7 cellular contexts compared by ENCODE assay signal in the genomic region with DNA sequence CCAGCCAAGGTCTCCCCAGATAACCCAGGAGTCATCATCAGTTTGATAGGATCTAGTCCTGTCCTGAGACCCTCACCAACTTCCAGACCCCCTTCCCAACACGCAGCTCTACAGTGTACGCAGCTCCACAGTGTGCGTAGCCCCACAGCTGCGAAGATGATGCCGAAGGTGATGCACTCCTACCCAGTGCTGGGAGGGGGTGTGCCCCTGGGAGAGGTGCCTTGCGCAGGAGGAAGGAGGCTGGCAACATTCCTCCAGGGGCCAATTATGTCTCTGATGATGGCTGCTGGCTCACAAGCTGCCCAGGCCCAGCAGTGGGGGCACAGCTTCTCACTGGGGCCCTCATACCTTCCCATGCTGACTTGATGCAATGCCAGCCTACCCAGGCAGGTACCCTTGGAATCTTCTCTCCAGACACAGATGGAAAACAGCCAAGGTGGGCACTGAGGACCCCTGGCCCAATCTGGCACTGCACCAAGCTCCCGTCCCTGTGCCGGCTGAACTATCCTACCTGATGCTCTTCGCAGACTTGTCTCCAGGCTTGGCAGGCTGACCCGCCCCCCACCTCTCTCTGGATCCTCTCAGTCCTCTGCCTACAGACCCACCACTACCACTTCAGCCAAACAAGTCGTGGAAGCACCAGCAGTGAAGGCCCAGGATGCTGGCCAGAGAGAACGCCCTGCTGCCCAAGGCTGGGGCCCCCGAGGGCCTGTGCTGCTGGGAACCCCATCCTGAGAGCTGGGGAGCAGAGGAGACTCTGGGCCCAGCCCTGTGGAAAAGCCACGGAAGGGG. TPM values are rescaled to one million over a fixed set of nuclear protein-coding genes. Genes with fewer than 3 reads are reported as not detected.
DNase-seq lines count a peak whose midpoint lies in the region; TF ChIP-seq lines count a peak whose summit lies in the region.
"Had no signal": no experiment of that assay in that cellular context is flagged by ENCODE, and none has a peak within 500 bp of the region (broad histone marks: within the 10 kb centered on the region; RNA-seq: fewer than 3 reads in every experiment).

No MANE protein-coding gene starts in this region.

- intact Hi-C loops in spleen (cut with DNase I; ENCODE audit: low total_unique reads) = no loop called here

- no peak overlapping the region for H2AFZ ChIP-seq in OCI-LY1 (ENCODE audit: low read length)

- TF ChIP-seq CTCF in OCI-LY1 (IDR thresholded peaks at IDR 0.05; ENCODE audit: low read length) = no peak
- no peak for TF ChIP-seq CTCF in spleen (IDR thresholded peaks at IDR 0.05 in 8 of 11, conservative IDR thresholded peaks at IDR 0.05 in 3 of 11)

- peak overlapping the region; percentile 98 for H3K4me2 ChIP-seq in OCI-LY1 (ENCODE audit: low read length)

- H3K9me2 ChIP-seq in OCI-LY1 (ENCODE audit: low read depth, low read length) = no peaks in the 10 kb centered on the region

- H3K79me2 ChIP-seq in OCI-LY1 (ENCODE audit: insufficient read depth, low read length) = no peaks in the 10 kb centered on the region

- TF ChIP-seq POLR2A in spleen (IDR thresholded peaks at IDR 0.05) = no peak

- H4K20me1 ChIP-seq in OCI-LY1 (ENCODE audit: insufficient read depth, low read length) = no peaks in the 10 kb centered on the region

- H3K9ac ChIP-seq in OCI-LY1 (ENCODE audit: low read length) = peak overlapping the region; percentile 99

- H3K36me3 ChIP-seq in OCI-LY1 (ENCODE audit: insufficient read depth, low read length) (peaks cover 40% of the 10 kb centered on the region), spleen (peaks cover 0 to 38% (median 20%) of the 10 kb centered on the region in 6 donors)

- no peaks in the 10 kb centered on the region for H3F3A ChIP-seq in OCI-LY1 (ENCODE audit: insufficient read depth, low read length)

- no peaks in the 10 kb centered on the region for H3K9me3 ChIP-seq in OCI-LY1 (ENCODE audit: low read length)
- H3K9me3 ChIP-seq in spleen = peaks cover 0 to 7% (median 0%) of the 10 kb centered on the region in 8 donors

- DNase-seq in epidermal melanocyte (ENCODE audit: insufficient read length, low spot score) (peak; percentile 14), spleen (peak; percentile 77), NCI-H1105 treated with DMSO at 0.1 percent for 48 hours (lab: John Stamatoyannopoulos, UW) (no peak), NCI-H2196 treated with DMSO at 0.1 percent for 48 hours (lab: John Stamatoyannopoulos, UW; ENCODE audit: unreplicated experiment) (no peak), OCI-M2 (lab: John Stamatoyannopoulos, UW; ENCODE audit: unreplicated experiment) (no peak)
- DNase-seq: NCI-H82 had no signal

- H3K4me3 ChIP-seq in OCI-LY1 (ENCODE audit: low read depth, low read length, poor library complexity, severe bottlenecking) (peak overlapping the region; percentile 91), spleen (peak overlapping the region in 6 of 8 donors; percentile 50 to 78 (median 55))

- H3K27me3 ChIP-seq in OCI-LY1 (ENCODE audit: insufficient read depth, low read length) (no peaks in the 10 kb centered on the region), spleen (replicated peaks in 1 of 7) (peaks cover 0 to 3% (median 0%) of the 10 kb centered on the region in 7 donors)

- 68 to 79% (median 76%) methylated on average over 12 to 14 of the region's 14 CpGs for WGBS in spleen, 5 donors

- H3K4me1 ChIP-seq in OCI-LY1 (ENCODE audit: insufficient read depth, low read length, severe bottlenecking) = peaks cover 16% of the 10 kb centered on the region
- peaks cover 11 to 52% (median 30%) of the 10 kb centered on the region in 6 donors for H3K4me1 ChIP-seq in spleen

- H3K27ac ChIP-seq in OCI-LY1 (ENCODE audit: low read depth, low read length, poor library complexity, severe bottlenecking) = peak overlapping the region; percentile 42
- peak overlapping the region in 7 of 8 donors; percentile 15 to 73 (median 69) for H3K27ac ChIP-seq in spleen

RNA-seq across cellular contexts. Expression of a gene that starts 1.4 kb away (rescaled TPM):
- 10 to 100 TPM in 6 of 7 donors, 1 to 10 TPM in 1; 9.5 to 21.8 (median 12.8) TPM for total RNA-seq in spleen
- 10 to 100 TPM in 1 of 3 donors, 1 to 10 TPM in 2; 3.4 to 12.0 (median 3.8) TPM for polyA plus RNA-seq in spleen

RNA-seq across cellular contexts. Expression of a gene that starts 11.1 kb away (rescaled TPM):
- total RNA-seq in spleen = 10 to 100 TPM in 3 of 7 donors, 1 to 10 TPM in 4; 6.0 to 13.8 (median 8.9) TPM
- polyA plus RNA-seq in spleen = 10 to 100 TPM in 1 of 3 donors, 1 to 10 TPM in 2; 5.9 to 10.1 (median 6.1) TPM

RNA-seq across cellular contexts. Expression of a gene that starts 12.1 kb away (rescaled TPM):
- total RNA-seq in spleen = 10 to 100 TPM; 34.2 to 52.2 (median 47.1) TPM
- 10 to 100 TPM; 36.0 to 68.0 (median 62.7) TPM for polyA plus RNA-seq in spleen

RNA-seq across cellular contexts. Expression of a gene that starts 12.6 kb away (rescaled TPM):
- 10 to 100 TPM; 53.4 to 71.1 (median 61.6) TPM for total RNA-seq in spleen
- 10 to 100 TPM; 39.9 to 52.4 (median 41.9) TPM for polyA plus RNA-seq in spleen

Comparison
In these comparisons a context has a peak if more than half of its experiments do, and no peak if none do; other contexts are left out.
1. DNase-seq: peak in epidermal melanocyte (single experiment) and spleen (single experiment); none in NCI-H1105 treated with DMSO at 0.1 percent for 48 hours (single experiment), NCI-H2196 treated with DMSO at 0.1 percent for 48 hours (single experiment) and OCI-M2 (single experiment).